In the genomic region with DNA sequence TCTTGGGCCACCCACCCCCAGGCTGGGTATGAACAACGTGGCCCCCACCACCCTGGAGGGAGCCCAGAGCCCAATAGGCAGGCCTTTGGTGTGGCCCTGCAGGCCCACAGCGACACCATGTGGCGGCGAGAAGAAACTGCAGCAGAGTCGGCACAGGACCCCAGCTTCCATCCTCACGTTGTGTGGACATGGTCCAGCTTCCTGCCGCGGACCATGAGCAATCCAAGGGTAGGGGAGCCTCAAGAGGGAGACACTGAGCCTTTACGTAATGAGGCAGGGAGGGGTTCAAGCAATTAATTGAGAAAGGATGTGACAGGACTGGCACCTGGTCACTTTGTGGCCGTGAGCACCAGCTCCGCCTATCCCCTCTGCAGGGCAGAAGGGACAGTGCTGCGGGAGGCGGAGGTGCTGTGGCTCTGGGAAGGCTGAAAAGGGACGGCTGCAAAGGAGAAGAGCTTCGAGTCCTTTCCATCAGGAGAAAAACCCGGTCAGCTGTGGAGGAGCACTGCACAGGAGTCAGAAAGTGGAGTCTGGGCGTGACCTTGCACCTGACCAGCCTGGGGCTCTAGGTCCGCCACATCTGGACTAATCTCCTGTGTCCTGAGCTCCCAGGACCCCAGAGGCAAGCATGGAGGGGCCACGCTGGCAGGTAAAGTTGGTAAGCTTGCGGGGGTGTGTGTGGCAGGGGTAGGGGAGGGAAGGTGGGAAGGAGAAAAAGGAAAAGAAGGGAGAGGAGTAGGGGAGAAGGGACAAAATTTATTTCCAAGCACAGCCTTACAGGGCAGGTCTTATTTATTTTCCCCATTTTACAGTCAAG, we compare ENCODE assay signal across 8 cellular contexts. TPM values are rescaled to one million over a fixed set of nuclear protein-coding genes. Genes with fewer than 3 reads are reported as not detected.
DNase-seq lines count a peak whose midpoint lies in the region; ATAC-seq and TF ChIP-seq lines count a peak whose summit lies in the region.

No MANE protein-coding gene starts in this region.

- H3K9ac ChIP-seq in KMS-11, result no peak overlapping the region

- H2AFZ ChIP-seq in KMS-11 (ENCODE audit: low read depth), result peak overlapping the region; percentile 52; the same call in 1 of the 2 replicates

- H3K4me2 ChIP-seq in KMS-11, result no peak overlapping the region

- TF ChIP-seq CTCF in KMS-11 (conservative IDR thresholded peaks at IDR 0.05; ENCODE audit: low read depth, low read length), result peak; percentile 87
- TF ChIP-seq CTCF in coronary artery (IDR thresholded peaks at IDR 0.05), result peak; percentile 98

- no peaks in the 10 kb centered on the region for H4K20me1 ChIP-seq in KMS-11 (ENCODE audit: insufficient read depth)

- H3K36me3 ChIP-seq in KMS-11 (ENCODE audit: insufficient read depth), result no peaks in the 10 kb centered on the region

- no peaks in the 10 kb centered on the region for H3K4me1 ChIP-seq in KMS-11 (ENCODE audit: low read depth, poor library complexity, severe bottlenecking)

- in situ Hi-C loops in SK-MEL-5 (cut with HindIII; ENCODE audit: low pct_unique_long_range_greater_than_20kb, low sequenced_read_pairs), result no loop called here

- H3K27me3 ChIP-seq in KMS-11 (ENCODE audit: insufficient read depth, low read depth), result no peaks in the 10 kb centered on the region

- DNase-seq in NCI-H2171 treated with DMSO at 0.1 percent for 48 hours (lab: John Stamatoyannopoulos, UW), result peak; percentile 18
- no peak for DNase-seq in NCI-H2171 (lab: John Stamatoyannopoulos, UW)
- DNase-seq in SK-MEL-5 (ENCODE audit: low read depth, low spot score), result peak; percentile 69
- peak; percentile 77 for DNase-seq in coronary artery (ENCODE audit: low spot score)
- DNase-seq in left lobe of liver (ENCODE audit: low spot score), result peak; percentile 66
- DNase-seq in stimulated activated CD8-positive, alpha-beta memory T cell treated with anti-CD3 and anti-CD28 coated beads, Interleukin-2, amount 100 ng/mL, for 48 hours (ENCODE audit: low read depth in 2 of 2), result peak; percentile 6 to 10

- H3K79me2 ChIP-seq in KMS-11 (ENCODE audit: insufficient read depth, low read depth), result no peaks in the 10 kb centered on the region

- H3K27ac ChIP-seq in KMS-11 (no peak overlapping the region), coronary artery (no peak overlapping the region)

- H3K4me3 ChIP-seq in KMS-11 (IDR thresholded peaks at IDR 0.05; ENCODE audit: insufficient read depth, low read depth, low read length) (no peak overlapping the region), coronary artery (no peak overlapping the region)

- ATAC-seq in GM21423 (IDR thresholded peaks at IDR 0.05; ENCODE audit: unreplicated experiment) (peak; percentile 59), left lobe of liver (peak; percentile 98)

RNA-seq across cellular contexts. Expression of a gene that starts 44.9 kb away (rescaled TPM):
- not detected in 2 replicates for total RNA-seq in SK-MEL-5 (2014; rRNA removed; shearing (Covaris generic))
- not detected in 2 replicates for polyA plus RNA-seq in SK-MEL-5 (2015; cell fraction: cytosol; rRNA removed)
- not detected in 2 replicates for polyA plus RNA-seq in SK-MEL-5 (2015; cell fraction: nucleus; rRNA removed)
- 85.7 TPM for total RNA-seq in left lobe of liver

RNA-seq across cellular contexts. Expression of a gene that starts 47.8 kb away (rescaled TPM):
- not detected in 2 replicates for total RNA-seq in SK-MEL-5 (2014; rRNA removed; shearing (Covaris generic))
- polyA plus RNA-seq in SK-MEL-5 (2015; cell fraction: cytosol; rRNA removed), result not detected in 2 replicates
- polyA plus RNA-seq in SK-MEL-5 (2015; cell fraction: nucleus; rRNA removed), result not detected in 2 replicates
- 0.10 TPM for total RNA-seq in left lobe of liver

Comparison
In these comparisons a context has a peak if more than half of its experiments do, and no peak if none do; other contexts are left out.
1. RNA of a gene that starts 44.9 kb away (total RNA-seq): 85.7 TPM in left lobe of liver (single experiment); not detected in SK-MEL-5; every median in the first group is over 10 times any median in the second.